Comparison of ENCODE assay signal across 1 cellular context in genomic region chr7:74462707-74463100, GRCh38.
TF ChIP-seq lines count a peak whose summit lies in the region.

No MANE protein-coding gene starts in this region.

TF ChIP-seq in GM12878, 131 proteins besides CTCF, POLR2A, EP300 and RAD21 (continued from another document):
- TF ChIP-seq, protein P1, sequence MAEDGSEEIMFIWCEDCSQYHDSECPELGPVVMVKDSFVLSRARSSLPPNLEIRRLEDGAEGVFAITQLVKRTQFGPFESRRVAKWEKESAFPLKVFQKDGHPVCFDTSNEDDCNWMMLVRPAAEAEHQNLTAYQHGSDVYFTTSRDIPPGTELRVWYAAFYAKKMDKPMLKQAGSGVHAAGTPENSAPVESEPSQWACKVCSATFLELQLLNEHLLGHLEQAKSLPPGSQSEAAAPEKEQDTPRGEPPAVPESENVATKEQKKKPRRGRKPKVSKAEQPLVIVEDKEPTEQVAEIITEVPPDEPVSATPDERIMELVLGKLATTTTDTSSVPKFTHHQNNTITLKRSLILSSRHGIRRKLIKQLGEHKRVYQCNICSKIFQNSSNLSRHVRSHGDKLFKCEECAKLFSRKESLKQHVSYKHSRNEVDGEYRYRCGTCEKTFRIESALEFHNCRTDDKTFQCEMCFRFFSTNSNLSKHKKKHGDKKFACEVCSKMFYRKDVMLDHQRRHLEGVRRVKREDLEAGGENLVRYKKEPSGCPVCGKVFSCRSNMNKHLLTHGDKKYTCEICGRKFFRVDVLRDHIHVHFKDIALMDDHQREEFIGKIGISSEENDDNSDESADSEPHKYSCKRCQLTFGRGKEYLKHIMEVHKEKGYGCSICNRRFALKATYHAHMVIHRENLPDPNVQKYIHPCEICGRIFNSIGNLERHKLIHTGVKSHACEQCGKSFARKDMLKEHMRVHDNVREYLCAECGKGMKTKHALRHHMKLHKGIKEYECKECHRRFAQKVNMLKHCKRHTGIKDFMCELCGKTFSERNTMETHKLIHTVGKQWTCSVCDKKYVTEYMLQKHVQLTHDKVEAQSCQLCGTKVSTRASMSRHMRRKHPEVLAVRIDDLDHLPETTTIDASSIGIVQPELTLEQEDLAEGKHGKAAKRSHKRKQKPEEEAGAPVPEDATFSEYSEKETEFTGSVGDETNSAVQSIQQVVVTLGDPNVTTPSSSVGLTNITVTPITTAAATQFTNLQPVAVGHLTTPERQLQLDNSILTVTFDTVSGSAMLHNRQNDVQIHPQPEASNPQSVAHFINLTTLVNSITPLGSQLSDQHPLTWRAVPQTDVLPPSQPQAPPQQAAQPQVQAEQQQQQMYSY (CRISPR knock-in tag; IDR thresholded peaks at IDR 0.05): no peak
- TF ChIP-seq ZNF274 (IDR thresholded peaks at IDR 0.05; ENCODE audit: insufficient read depth, insufficient read length) (no peak), SP1 (IDR thresholded peaks at IDR 0.05; ENCODE audit: low read depth, low read length) (no peak), PKNOX1 (IDR thresholded peaks at IDR 0.05) (no peak), TARDBP (IDR thresholded peaks at IDR 0.05; ENCODE audit: borderline replicate concordance) (no peak), ESRRA (IDR thresholded peaks at IDR 0.05; ENCODE audit: low read length) (no peak), POLR2AphosphoS5 (IDR thresholded peaks at IDR 0.05; ENCODE audit: low read length) (no peak), HSF1 (IDR thresholded peaks at IDR 0.05; ENCODE audit: low read depth, low read length) (no peak), SRF (IDR thresholded peaks at IDR 0.05; ENCODE audit: low read depth in 2 of 2, low read length in 2 of 2) (no peak), RBBP5 (conservative IDR thresholded peaks at IDR 0.05) (no peak), WRNIP1 (IDR thresholded peaks at IDR 0.05; ENCODE audit: borderline replicate concordance, low read depth, low read length) (no peak), TCF7 (IDR thresholded peaks at IDR 0.05; ENCODE audit: borderline replicate concordance) (no peak), SPI1 (IDR thresholded peaks at IDR 0.05; ENCODE audit: borderline replicate concordance, insufficient read depth, low read depth, low read length) (no peak), NFYA (IDR thresholded peaks at IDR 0.05; ENCODE audit: borderline replicate concordance, low read depth, low read length) (no peak)
- TF ChIP-seq, protein P2, sequence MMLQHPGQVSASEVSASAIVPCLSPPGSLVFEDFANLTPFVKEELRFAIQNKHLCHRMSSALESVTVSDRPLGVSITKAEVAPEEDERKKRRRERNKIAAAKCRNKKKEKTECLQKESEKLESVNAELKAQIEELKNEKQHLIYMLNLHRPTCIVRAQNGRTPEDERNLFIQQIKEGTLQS (IDR thresholded peaks at IDR 0.05; ENCODE audit: borderline replicate concordance, extremely low read depth, low read depth, low read length): no peak
